8 cellular contexts compared by ENCODE assay signal in genomic region chr9:129496187-129497063, GRCh38.
DNase-seq lines count a peak whose midpoint lies in the region; ATAC-seq and TF ChIP-seq lines count a peak whose summit lies in the region.

No MANE protein-coding gene starts in this region.

- peak overlapping the region; percentile 88 to 100 (median 99) for H3K27ac ChIP-seq in dorsolateral prefrontal cortex
- peak overlapping the region; percentile 97 to 100 (median 99) for H3K27ac ChIP-seq in right lobe of liver

- intact Hi-C loops in activated CD8-positive, alpha-beta T cell treated with anti-CD3 and anti-CD28 coated beads for 36 hours (cut with micrococcal nuclease), result no loop called here
- intact Hi-C loops in dorsolateral prefrontal cortex (cut with DNase I) (loop anchor here (2.0 to 5.0 kb wide), 8 partner anchors 39 to 359 kb away; no protein-coding TSS in a partner anchor), right lobe of liver (cut with DNase I) (no loop called here)

- H3K27ac Mint-ChIP-seq in activated CD8-positive, alpha-beta T cell treated with anti-CD3 and anti-CD28 coated beads for 36 hours, result peak overlapping the region; percentile 71

- POLR2A ChIA-PET in activated CD8-positive, alpha-beta T cell treated with anti-CD3 and anti-CD28 coated beads for 36 hours (lab: Charles Lee), result interaction anchor here (0.9 to 3.5 kb wide), 9 partner anchors 9 to 358 kb away, joined by 3 to 16 read pairs (median 3); no protein-coding TSS in a partner anchor

- peak; percentile 80 for ATAC-seq in activated CD8-positive, alpha-beta T cell treated with anti-CD3 and anti-CD28 coated beads for 36 hours
- ATAC-seq in right lobe of liver (peak; percentile 56 to 70 (median 64)), HG02610 (IDR thresholded peaks at IDR 0.05; ENCODE audit: unreplicated experiment) (no peak)

- peaks cover 0 to 39% (median 14%) of the 10 kb centered on the region in 4 donors for H3K4me1 ChIP-seq in right lobe of liver

- H3K9me3 ChIP-seq in right lobe of liver, result no peaks in the 10 kb centered on the region

- H3K36me3 Mint-ChIP-seq in activated CD8-positive, alpha-beta T cell treated with anti-CD3 and anti-CD28 coated beads for 36 hours (ENCODE audit: low read depth), result peaks cover 9% of the 10 kb centered on the region

- peak overlapping the region; percentile 51 for H3K4me3 Mint-ChIP-seq in activated CD8-positive, alpha-beta T cell treated with anti-CD3 and anti-CD28 coated beads for 36 hours

- H3K4me3 ChIP-seq in dorsolateral prefrontal cortex (peak overlapping the region; percentile 48 to 92 (median 72)), right lobe of liver (peak overlapping the region; percentile 62 to 64 (median 63))

- no peaks in the 10 kb centered on the region for H3K27me3 Mint-ChIP-seq in activated CD8-positive, alpha-beta T cell treated with anti-CD3 and anti-CD28 coated beads for 36 hours

- peaks cover 20% of the 10 kb centered on the region for H3K4me1 Mint-ChIP-seq in activated CD8-positive, alpha-beta T cell treated with anti-CD3 and anti-CD28 coated beads for 36 hours (ENCODE audit: low read depth)

- no peaks in the 10 kb centered on the region for H3K36me3 ChIP-seq in right lobe of liver

- H3K27me3 ChIP-seq in dorsolateral prefrontal cortex, result no peaks in the 10 kb centered on the region
- H3K27me3 ChIP-seq in right lobe of liver, result no peaks in the 10 kb centered on the region

- peak; percentile 71 for TF ChIP-seq POLR2A in right lobe of liver (IDR thresholded peaks at IDR 0.05)

- no peak for TF ChIP-seq CTCF in activated CD8-positive, alpha-beta T cell treated with anti-CD3 and anti-CD28 coated beads for 36 hours (IDR thresholded peaks at IDR 0.05)
- TF ChIP-seq CTCF in dorsolateral prefrontal cortex (IDR thresholded peaks at IDR 0.05 in 54 of 56, conservative IDR thresholded peaks at IDR 0.05 in 2 of 56; ENCODE audit: low read depth in 1 of 56, partially characterized antibody in 56 of 56) (peak in 6 of 56 donors; percentile 4 to 15 (median 14)), right lobe of liver (IDR thresholded peaks at IDR 0.05) (no peak)

- peak; percentile 33 for DNase-seq in NK-92 treated with Interleukin-12 subunit alpha and Interleukin-12 subunit beta, amount 100 ng/mL, for 24 hours (lab: John Stamatoyannopoulos, UW)
- no peak for DNase-seq in NK-92 (lab: John Stamatoyannopoulos, UW; ENCODE audit: unreplicated experiment)
- peak; percentile 75 to 95 for DNase-seq in NCI-H526 (lab: John Stamatoyannopoulos, UW)
- DNase-seq in activated CD8-positive, alpha-beta T cell treated with anti-CD3 and anti-CD28 coated beads for 36 hours, result peak; percentile 92
- peak; percentile 94 to 98 (median 97) for DNase-seq in dorsolateral prefrontal cortex
- peak; percentile 92 to 95 (median 92) for DNase-seq in right lobe of liver
- DNase-seq in stimulated activated CD4-positive, alpha-beta T cell treated with anti-CD3 and anti-CD28 coated beads, Interleukin-2, amount 100 ng/mL, for 24 hours, result peak; percentile 87 to 89

- CTCF ChIA-PET in activated CD8-positive, alpha-beta T cell treated with anti-CD3 and anti-CD28 coated beads for 36 hours (lab: Charles Lee), result interaction anchor here (0.6 to 1.8 kb wide), 6 partner anchors 36 to 357 kb away, joined by 3 to 8 read pairs (median 4); no protein-coding TSS in a partner anchor

- WGBS in right lobe of liver (ENCODE audit: insufficient coverage, low coverage, low lambda C conversion rate, missing lambda C conversion rate), result 0% methylated on average over 18 of the region's 57 CpGs

- no peaks in the 10 kb centered on the region for H3K9me3 Mint-ChIP-seq in activated CD8-positive, alpha-beta T cell treated with anti-CD3 and anti-CD28 coated beads for 36 hours

Comparison
In these comparisons a context has a peak if more than half of its experiments do, and no peak if none do; other contexts are left out.
1. intact Hi-C loops: an anchor here in dorsolateral prefrontal cortex (2.0 to 5.0 kb wide); none called in activated CD8-positive, alpha-beta T cell treated with anti-CD3 and anti-CD28 coated beads for 36 hours and right lobe of liver.